In the genomic region with DNA sequence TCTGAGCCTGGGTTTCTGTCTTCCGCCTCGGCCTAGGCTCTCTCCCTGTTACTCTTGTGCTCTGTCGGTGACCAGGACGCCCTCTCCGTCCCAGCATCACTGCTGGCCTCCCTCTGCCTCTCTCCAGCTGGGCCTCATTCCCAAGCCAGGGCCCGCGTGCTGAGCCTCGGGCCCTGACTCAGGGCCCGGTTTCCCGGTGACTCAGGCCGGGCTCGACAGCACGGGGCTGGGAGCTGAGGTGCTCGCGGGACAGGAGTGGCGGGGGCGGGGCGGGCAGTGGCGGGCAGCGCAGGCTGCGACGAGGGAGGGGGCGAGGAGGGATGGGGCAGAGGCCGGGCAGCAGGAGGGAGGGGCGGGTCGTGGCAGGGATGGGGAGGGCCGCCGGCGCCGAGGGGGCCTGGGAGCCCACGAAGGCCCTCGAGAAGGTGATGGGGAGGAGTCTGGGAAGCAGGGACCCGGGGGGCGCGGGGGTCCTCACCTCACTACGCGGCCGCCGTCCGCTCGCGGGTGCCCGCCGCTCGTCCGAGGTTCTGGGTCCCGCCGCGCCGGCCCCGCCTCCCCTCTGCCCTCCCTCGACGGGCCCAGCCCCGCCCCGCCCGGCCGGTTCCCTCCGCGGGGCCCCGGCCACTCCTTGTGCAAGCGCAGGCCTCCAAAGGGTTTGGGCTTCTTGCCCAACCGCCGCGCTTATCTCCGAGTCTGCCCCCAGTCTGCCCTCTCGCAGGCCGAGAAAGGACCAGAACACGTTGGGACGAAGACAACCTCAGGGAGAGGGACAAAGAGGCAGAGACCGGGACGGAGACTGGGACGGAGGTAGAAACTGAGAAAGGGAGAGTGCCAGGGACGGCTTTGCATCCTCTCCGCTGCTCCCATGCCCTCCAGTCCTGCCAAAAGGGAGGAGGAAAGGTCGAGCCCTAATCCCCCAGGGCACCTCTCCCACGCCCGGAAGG, we compare ENCODE assay signal across 8 cellular contexts. TPM values are rescaled to one million over a fixed set of nuclear protein-coding genes. Genes with fewer than 3 reads are reported as not detected.
DNase-seq lines count a peak whose midpoint lies in the region; TF ChIP-seq lines count a peak whose summit lies in the region.

A gene with protein sequence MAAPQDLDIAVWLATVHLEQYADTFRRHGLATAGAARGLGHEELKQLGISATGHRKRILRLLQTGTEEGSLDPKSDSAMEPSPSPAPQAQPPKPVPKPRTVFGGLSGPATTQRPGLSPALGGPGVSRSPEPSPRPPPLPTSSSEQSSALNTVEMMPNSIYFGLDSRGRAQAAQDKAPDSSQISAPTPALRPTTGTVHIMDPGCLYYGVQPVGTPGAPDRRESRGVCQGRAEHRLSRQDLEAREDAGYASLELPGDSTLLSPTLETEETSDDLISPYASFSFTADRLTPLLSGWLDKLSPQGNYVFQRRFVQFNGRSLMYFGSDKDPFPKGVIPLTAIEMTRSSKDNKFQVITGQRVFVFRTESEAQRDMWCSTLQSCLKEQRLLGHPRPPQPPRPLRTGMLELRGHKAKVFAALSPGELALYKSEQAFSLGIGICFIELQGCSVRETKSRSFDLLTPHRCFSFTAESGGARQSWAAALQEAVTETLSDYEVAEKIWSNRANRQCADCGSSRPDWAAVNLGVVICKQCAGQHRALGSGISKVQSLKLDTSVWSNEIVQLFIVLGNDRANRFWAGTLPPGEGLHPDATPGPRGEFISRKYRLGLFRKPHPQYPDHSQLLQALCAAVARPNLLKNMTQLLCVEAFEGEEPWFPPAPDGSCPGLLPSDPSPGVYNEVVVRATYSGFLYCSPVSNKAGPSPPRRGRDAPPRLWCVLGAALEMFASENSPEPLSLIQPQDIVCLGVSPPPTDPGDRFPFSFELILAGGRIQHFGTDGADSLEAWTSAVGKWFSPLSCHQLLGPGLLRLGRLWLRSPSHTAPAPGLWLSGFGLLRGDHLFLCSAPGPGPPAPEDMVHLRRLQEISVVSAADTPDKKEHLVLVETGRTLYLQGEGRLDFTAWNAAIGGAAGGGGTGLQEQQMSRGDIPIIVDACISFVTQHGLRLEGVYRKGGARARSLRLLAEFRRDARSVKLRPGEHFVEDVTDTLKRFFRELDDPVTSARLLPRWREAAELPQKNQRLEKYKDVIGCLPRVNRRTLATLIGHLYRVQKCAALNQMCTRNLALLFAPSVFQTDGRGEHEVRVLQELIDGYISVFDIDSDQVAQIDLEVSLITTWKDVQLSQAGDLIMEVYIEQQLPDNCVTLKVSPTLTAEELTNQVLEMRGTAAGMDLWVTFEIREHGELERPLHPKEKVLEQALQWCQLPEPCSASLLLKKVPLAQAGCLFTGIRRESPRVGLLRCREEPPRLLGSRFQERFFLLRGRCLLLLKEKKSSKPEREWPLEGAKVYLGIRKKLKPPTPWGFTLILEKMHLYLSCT (N-terminal part only) (minus strand): TSS at position 536 of the 947 bp plus-strand sequence. CDS start 1,744 bp downstream, outside the sequence.

- POLR2A ChIA-PET in activated CD4-positive, alpha-beta memory T cell treated with anti-CD3 and anti-CD28 coated beads, Interleukin-2, amount 10 ng/mL, durations not matched to agents 7 days and 5 days (lab: Charles Lee), result interaction anchor here (1.0 to 3.6 kb wide), 6 partner anchors 10 to 335 kb away, joined by 3 to 15 read pairs (median 6); a partner anchor contains a TSS
- POLR2A ChIA-PET in OCI-LY7 (lab: Charles Lee), result interaction anchor here (0.6 to 0.7 kb wide), 2 partner anchors 13 to 314 kb away, joined by 3 to 4 read pairs; no protein-coding TSS in a partner anchor

- H2AFZ ChIP-seq in MM.1S (ENCODE audit: low read length), result peak within 1 kb of the TSS; percentile 45; the same call in 1 of the 2 replicates
- no peak within 1 kb of the TSS for H2AFZ ChIP-seq in OCI-LY7 (ENCODE audit: low read length)

- peaks cover 20% of the 10 kb centered on the region for H3K36me3 Mint-ChIP-seq in Calu3 (ENCODE audit: insufficient read depth, unreplicated experiment)
- peaks cover 5% of the 10 kb centered on the region for H3K36me3 Mint-ChIP-seq in activated CD4-positive, alpha-beta memory T cell treated with anti-CD3 and anti-CD28 coated beads, Interleukin-2, amount 10 ng/mL, durations not matched to agents 7 days and 5 days (ENCODE audit: low read depth)

- H3K36me3 ChIP-seq in MM.1S (replicated peaks; ENCODE audit: insufficient read depth, low read length) (no peaks in the 10 kb centered on the region), liver (ENCODE audit: control insufficient read depth in 4 of 4, insufficient read depth in 3 of 4, low read depth in 1 of 4, low read length in 3 of 4) (no peaks in the 10 kb centered on the region), OCI-LY7 (ENCODE audit: insufficient read depth, low read length) (no peaks in the 10 kb centered on the region)
- no peaks in the 10 kb centered on the region for H3K36me3 ChIP-seq in effector memory CD4-positive, alpha-beta T cell (ENCODE audit: control insufficient read depth, insufficient read depth, low read length)

- DNase-seq in Calu3 (peak; percentile 90), MM.1S (no peak), NK-92 (lab: John Stamatoyannopoulos, UW; ENCODE audit: unreplicated experiment) (no peak), OCI-LY7 (ENCODE audit: low spot score) (no peak)
- DNase-seq in activated CD4-positive, alpha-beta memory T cell treated with anti-CD3 and anti-CD28 coated beads, Interleukin-2, amount 10 ng/mL, durations not matched to agents 7 days and 5 days, result peak; percentile 54
- peak; percentile 19 to 32 (median 19) for DNase-seq in effector memory CD4-positive, alpha-beta T cell
- DNase-seq in stimulated activated CD4-positive, alpha-beta T cell treated with anti-CD3 and anti-CD28 coated beads, Interleukin-4, amount 100 ng/mL, for 4 hours, result peak; percentile 17 to 40

- no peak for TF ChIP-seq RAD21 in liver (IDR thresholded peaks at IDR 0.05)

- H3K27me3 Mint-ChIP-seq in Calu3 (ENCODE audit: unreplicated experiment), result no peaks in the 10 kb centered on the region
- peaks cover 5% of the 10 kb centered on the region for H3K27me3 Mint-ChIP-seq in activated CD4-positive, alpha-beta memory T cell treated with anti-CD3 and anti-CD28 coated beads, Interleukin-2, amount 10 ng/mL, durations not matched to agents 7 days and 5 days

- no peak for TF ChIP-seq CTCF in Calu3 (IDR thresholded peaks at IDR 0.05; ENCODE audit: unreplicated experiment)
- no peak for TF ChIP-seq CTCF in MM.1S (IDR thresholded peaks at IDR 0.05; ENCODE audit: low read length)
- no peak for TF ChIP-seq CTCF in liver (IDR thresholded peaks at IDR 0.05; ENCODE audit: low read depth, low read length, missing input control)
- no peak for TF ChIP-seq CTCF in OCI-LY7 (conservative IDR thresholded peaks at IDR 0.05; ENCODE audit: low read length)

- peaks cover 12% of the 10 kb centered on the region for H3K4me1 Mint-ChIP-seq in Calu3 (ENCODE audit: low read depth, unreplicated experiment)
- peaks cover 41% of the 10 kb centered on the region for H3K4me1 Mint-ChIP-seq in activated CD4-positive, alpha-beta memory T cell treated with anti-CD3 and anti-CD28 coated beads, Interleukin-2, amount 10 ng/mL, durations not matched to agents 7 days and 5 days

- H4K20me1 ChIP-seq in MM.1S (ENCODE audit: insufficient read depth, low read length), result no peaks in the 10 kb centered on the region
- H4K20me1 ChIP-seq in OCI-LY7 (ENCODE audit: insufficient read depth, low read length), result no peaks in the 10 kb centered on the region

- H3K4me3 ChIP-seq in MM.1S (ENCODE audit: low read length) (no peak within 1 kb of the TSS; the same call in 1 of the 2 replicates), liver (ENCODE audit: low read depth in 1 of 3, low read length in 3 of 3) (peak within 1 kb of the TSS in 1 of 3 donors; percentile 43), OCI-LY7 (ENCODE audit: low read depth, low read length, poor library complexity, severe bottlenecking) (no peak within 1 kb of the TSS)
- H3K4me3 ChIP-seq in effector memory CD4-positive, alpha-beta T cell (ENCODE audit: insufficient read depth, low read depth, low read length, poor library complexity, severe bottlenecking), result peak within 1 kb of the TSS; percentile 53

- H3K79me2 ChIP-seq in MM.1S (ENCODE audit: low read length) (no peaks in the 10 kb centered on the region), OCI-LY7 (ENCODE audit: insufficient read depth, low read depth, low read length) (no peaks in the 10 kb centered on the region)

- H3K4me1 ChIP-seq in MM.1S (ENCODE audit: low read length), result no peaks in the 10 kb centered on the region
- peaks cover 25% of the 10 kb centered on the region for H3K4me1 ChIP-seq in effector memory CD4-positive, alpha-beta T cell (ENCODE audit: control insufficient read depth, insufficient read depth, low read length, poor library complexity, severe bottlenecking)
- H3K4me1 ChIP-seq in liver (ENCODE audit: control insufficient read depth in 4 of 4, insufficient read depth in 4 of 4, low read length in 3 of 4), result peaks cover 2 to 13% (median 5%) of the 10 kb centered on the region in 4 donors
- H3K4me1 ChIP-seq in OCI-LY7 (ENCODE audit: insufficient read depth, low read length, poor library complexity, severe bottlenecking), result peaks cover 5% of the 10 kb centered on the region

- H3K9me2 ChIP-seq in MM.1S (replicated peaks; ENCODE audit: insufficient read depth, low read length) (no peaks in the 10 kb centered on the region), OCI-LY7 (ENCODE audit: insufficient read depth, low read length) (no peaks in the 10 kb centered on the region)

- peak within 1 kb of the TSS; percentile 76 for H3K4me3 Mint-ChIP-seq in Calu3 (ENCODE audit: low read depth, unreplicated experiment)
- peak within 1 kb of the TSS; percentile 79 for H3K4me3 Mint-ChIP-seq in activated CD4-positive, alpha-beta memory T cell treated with anti-CD3 and anti-CD28 coated beads, Interleukin-2, amount 10 ng/mL, durations not matched to agents 7 days and 5 days

- BruUV-seq in Calu3 (replicated peaks; lab: Mats Ljungman, UMichigan) (no TSS peak), OCI-LY7 (replicated peaks; lab: Mats Ljungman, UMichigan) (no TSS peak)

- no peaks in the 10 kb centered on the region for H3K9me3 ChIP-seq in MM.1S (replicated peaks; ENCODE audit: insufficient read depth, low read length)
- no peaks in the 10 kb centered on the region for H3K9me3 ChIP-seq in effector memory CD4-positive, alpha-beta T cell (ENCODE audit: control insufficient read depth, low read length)
- no peaks in the 10 kb centered on the region for H3K9me3 ChIP-seq in liver (ENCODE audit: control insufficient read depth in 4 of 4, low read length in 3 of 4)
- H3K9me3 ChIP-seq in OCI-LY7 (ENCODE audit: low read length), result no peaks in the 10 kb centered on the region

- CTCF ChIA-PET in Calu3 (lab: Charles Lee) (interaction anchor here (0.5 to 1.9 kb wide), 8 partner anchors 10 to 209 kb away, joined by 3 to 6 read pairs (median 3); no protein-coding TSS in a partner anchor), OCI-LY7 (lab: Charles Lee; ENCODE audit: unreplicated experiment) (interaction anchor here (1.0 kb wide), 1 partner anchor 10 kb away, joined by 3 read pairs; no protein-coding TSS in a partner anchor)
- CTCF ChIA-PET in activated CD4-positive, alpha-beta memory T cell treated with anti-CD3 and anti-CD28 coated beads, Interleukin-2, amount 10 ng/mL, durations not matched to agents 7 days and 5 days (lab: Charles Lee), result interaction anchor here (1.2 to 3.7 kb wide), 5 partner anchors 10 to 294 kb away, joined by 3 to 55 read pairs (median 5); no protein-coding TSS in a partner anchor

- peak within 1 kb of the TSS; percentile 63 for H3K27ac Mint-ChIP-seq in Calu3 (ENCODE audit: unreplicated experiment)
- H3K27ac Mint-ChIP-seq in activated CD4-positive, alpha-beta memory T cell treated with anti-CD3 and anti-CD28 coated beads, Interleukin-2, amount 10 ng/mL, durations not matched to agents 7 days and 5 days, result peak within 1 kb of the TSS; percentile 70

- peak within 1 kb of the TSS; percentile 61; the same call in 1 of the 2 replicates for H3K4me2 ChIP-seq in MM.1S (ENCODE audit: low read depth, low read length)
- H3K4me2 ChIP-seq in OCI-LY7 (ENCODE audit: low read length), result no peak within 1 kb of the TSS

- peaks cover 13% of the 10 kb centered on the region; the same call in 1 of the 2 replicates for H3K27me3 ChIP-seq in MM.1S (replicated peaks; ENCODE audit: insufficient read depth, low read length)
- no peaks in the 10 kb centered on the region for H3K27me3 ChIP-seq in effector memory CD4-positive, alpha-beta T cell (replicated peaks; ENCODE audit: control insufficient read depth, insufficient read depth, low read length, poor library complexity, severe bottlenecking)
- no peaks in the 10 kb centered on the region for H3K27me3 ChIP-seq in liver (ENCODE audit: control insufficient read depth in 4 of 4, insufficient read depth in 4 of 4, low read length in 3 of 4)

- intact Hi-C loops in Calu3 (cut with micrococcal nuclease; ENCODE audit: unreplicated experiment) (no loop called here), OCI-LY7 (cut with micrococcal nuclease; ENCODE audit: unreplicated experiment) (no loop called here)

- H3F3A ChIP-seq in MM.1S (ENCODE audit: insufficient read depth, low read length), result no peaks in the 10 kb centered on the region

- no peak within 1 kb of the TSS for H3K27ac ChIP-seq in MM.1S (ENCODE audit: low read length)
- peak within 1 kb of the TSS; percentile 24 for H3K27ac ChIP-seq in effector memory CD4-positive, alpha-beta T cell (ENCODE audit: insufficient read depth, low read length, poor library complexity, severe bottlenecking)
- H3K27ac ChIP-seq in liver (ENCODE audit: low read depth in 1 of 2, low read length in 2 of 2), result peak within 1 kb of the TSS; percentile 75 to 79
- no peak within 1 kb of the TSS for H3K27ac ChIP-seq in OCI-LY7 (ENCODE audit: low read depth, low read length, poor library complexity, severe bottlenecking)

- H3K9ac ChIP-seq in MM.1S (ENCODE audit: low read length) (no peak within 1 kb of the TSS), liver (ENCODE audit: low read depth in 1 of 2, low read length in 2 of 2) (peak within 1 kb of the TSS in 1 of 2 donors; percentile 24)

- no peaks in the 10 kb centered on the region for H3K9me3 Mint-ChIP-seq in Calu3 (ENCODE audit: low read depth, unreplicated experiment)
- H3K9me3 Mint-ChIP-seq in activated CD4-positive, alpha-beta memory T cell treated with anti-CD3 and anti-CD28 coated beads, Interleukin-2, amount 10 ng/mL, durations not matched to agents 7 days and 5 days, result no peaks in the 10 kb centered on the region

- 11% methylated on average over 77 of the region's 77 CpGs for WGBS in liver

RNA-seq across cellular contexts. Expression of the gene that starts here (rescaled TPM):
- 17.5 and 22.8 TPM in 2 replicates for total RNA-seq in Calu3 (2022)
- 10 to 100 TPM; 13.6 to 13.9 TPM for total RNA-seq in activated CD4-positive, alpha-beta memory T cell treated with anti-CD3 and anti-CD28 coated beads, Interleukin-2, amount 10 ng/mL, durations not matched to agents 7 days and 5 days
- 1 to 10 TPM; 1.9 to 4.7 TPM for total RNA-seq in liver
- 1 to 10 TPM; 1.6 to 2.3 TPM for polyA plus RNA-seq in liver
- total RNA-seq in OCI-LY7 (2014; rRNA removed; shearing (Covaris generic)), result not detected in 2 replicates
- not detected in 2 replicates for total RNA-seq in OCI-LY7 (2022)

Comparison
In these comparisons a context has a peak if more than half of its experiments do, and no peak if none do; other contexts are left out.
1. DNase-seq: peak in Calu3 (single experiment), activated CD4-positive, alpha-beta memory T cell treated with anti-CD3 and anti-CD28 coated beads, Interleukin-2, amount 10 ng/mL, durations not matched to agents 7 days and 5 days (single experiment), effector memory CD4-positive, alpha-beta T cell (3 of 3) and stimulated activated CD4-positive, alpha-beta T cell treated with anti-CD3 and anti-CD28 coated beads, Interleukin-4, amount 100 ng/mL, for 4 hours (2 of 2); none in MM.1S (single experiment), NK-92 (single experiment) and OCI-LY7 (single experiment).
2. H3K27ac ChIP-seq: peak in effector memory CD4-positive, alpha-beta T cell (single experiment) and liver (2 of 2); none in MM.1S (single experiment) and OCI-LY7 (single experiment).